ENCODE assay signal across 10 cellular contexts in the genomic region with DNA sequence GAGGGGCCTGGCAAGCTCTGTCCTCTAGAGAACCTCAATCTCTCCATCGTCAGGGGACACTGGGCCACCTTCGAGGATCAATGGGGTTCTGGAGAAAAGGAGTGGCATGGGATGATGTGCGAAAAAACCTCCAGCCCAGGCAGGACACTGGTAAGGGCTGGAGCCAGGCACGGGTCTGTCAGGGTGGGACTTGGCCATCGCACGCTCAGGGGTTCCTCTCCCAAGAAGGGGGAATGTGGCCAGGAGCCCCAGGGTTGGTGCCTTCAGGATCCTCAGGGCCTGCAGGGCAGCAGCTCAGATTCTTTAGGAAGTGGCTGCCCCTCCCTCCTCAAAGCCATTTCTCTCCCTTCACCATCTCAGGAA. TPM values are rescaled to one million over a fixed set of nuclear protein-coding genes. Genes with fewer than 3 reads are reported as not detected.
A peak's percentile ranks its signal among the peaks of the same experiment; 100 is the strongest.
DNase-seq lines count a peak whose midpoint lies in the region; ATAC-seq, FAIRE-seq and TF ChIP-seq lines count a peak whose summit lies in the region.
"Had no signal": no experiment of that assay in that cellular context is flagged by ENCODE, and none has a peak within 500 bp of the region (broad histone marks: within the 10 kb centered on the region; RNA-seq: fewer than 3 reads in every experiment).

No MANE protein-coding gene starts in this region.

- ATAC-seq in activated CD8-positive, alpha-beta T cell treated with anti-CD3 and anti-CD28 coated beads, Interleukin-2, amount 10 ng/mL, durations not matched to agents 7 days and 5 days = no peak
- no peak for ATAC-seq in GM19035 (IDR thresholded peaks at IDR 0.05; ENCODE audit: unreplicated experiment)
- no peak for ATAC-seq in HG02884 (IDR thresholded peaks at IDR 0.05; ENCODE audit: unreplicated experiment)
- ATAC-seq in HG02970 (IDR thresholded peaks at IDR 0.05; ENCODE audit: low FRiP score, unreplicated experiment) = no peak

- no peaks in the 10 kb centered on the region for H3K9me3 Mint-ChIP-seq in activated naive CD4-positive, alpha-beta T cell treated with anti-CD3 and anti-CD28 coated beads for 36 hours
- H3K9me3 Mint-ChIP-seq in activated CD8-positive, alpha-beta T cell treated with anti-CD3 and anti-CD28 coated beads, Interleukin-2, amount 10 ng/mL, durations not matched to agents 7 days and 5 days (ENCODE audit: insufficient read depth) = no peaks in the 10 kb centered on the region

- H3K27me3 Mint-ChIP-seq in activated naive CD4-positive, alpha-beta T cell treated with anti-CD3 and anti-CD28 coated beads for 36 hours (ENCODE audit: low read depth) = no peaks in the 10 kb centered on the region
- H3K27me3 Mint-ChIP-seq in activated CD8-positive, alpha-beta T cell treated with anti-CD3 and anti-CD28 coated beads, Interleukin-2, amount 10 ng/mL, durations not matched to agents 7 days and 5 days (ENCODE audit: low read depth) = no peaks in the 10 kb centered on the region

- H3K9me1 ChIP-seq in keratinocyte (ENCODE audit: control insufficient read depth, extremely low read depth, insufficient read depth, low read length) = peaks cover 3% of the 10 kb centered on the region

- WGBS in suprapubic skin = 77% methylated on average over 6 of the region's 6 CpGs

- H3K27ac Mint-ChIP-seq in activated naive CD4-positive, alpha-beta T cell treated with anti-CD3 and anti-CD28 coated beads for 36 hours = peak overlapping the region; percentile 90
- peak overlapping the region; percentile 70 for H3K27ac Mint-ChIP-seq in activated CD8-positive, alpha-beta T cell treated with anti-CD3 and anti-CD28 coated beads, Interleukin-2, amount 10 ng/mL, durations not matched to agents 7 days and 5 days

- no peaks in the 10 kb centered on the region for H3K36me3 Mint-ChIP-seq in activated naive CD4-positive, alpha-beta T cell treated with anti-CD3 and anti-CD28 coated beads for 36 hours (ENCODE audit: low read depth)
- H3K36me3 Mint-ChIP-seq in activated CD8-positive, alpha-beta T cell treated with anti-CD3 and anti-CD28 coated beads, Interleukin-2, amount 10 ng/mL, durations not matched to agents 7 days and 5 days (ENCODE audit: low read depth) = no peaks in the 10 kb centered on the region

- H3K9me3 ChIP-seq in keratinocyte (ENCODE audit: control insufficient read depth, low read depth, low read length) (no peaks in the 10 kb centered on the region), suprapubic skin (no peaks in the 10 kb centered on the region)
- H3K9me3 ChIP-seq: ovary had no signal

- no peak for FAIRE-seq in keratinocyte (lab: Jason Lieb, UNC)

- peaks cover 68% of the 10 kb centered on the region for H3K4me1 Mint-ChIP-seq in activated naive CD4-positive, alpha-beta T cell treated with anti-CD3 and anti-CD28 coated beads for 36 hours (ENCODE audit: low read depth)
- H3K4me1 Mint-ChIP-seq in activated CD8-positive, alpha-beta T cell treated with anti-CD3 and anti-CD28 coated beads, Interleukin-2, amount 10 ng/mL, durations not matched to agents 7 days and 5 days (ENCODE audit: low read depth) = peaks cover 59% of the 10 kb centered on the region

- no peak overlapping the region for H3K4me3 ChIP-seq in keratinocyte (ENCODE audit: control insufficient read depth in 2 of 3, extremely low read depth in 1 of 3, insufficient read depth in 2 of 3, low read depth in 1 of 3, low read length in 3 of 3)
- no peak overlapping the region for H3K4me3 ChIP-seq in suprapubic skin
- H3K4me3 ChIP-seq: ovary had no signal

- no peaks in the 10 kb centered on the region for H3K27me3 ChIP-seq in keratinocyte (ENCODE audit: control insufficient read depth, extremely low read depth, insufficient read depth, low read length)
- no peaks in the 10 kb centered on the region for H3K27me3 ChIP-seq in suprapubic skin
- H3K27me3 ChIP-seq: ovary had no signal

- dilution Hi-C loops in keratinocyte (cut with MboI; ENCODE audit: extremely low pct_ligation_motif_present, low sequenced_read_pairs) = no loop called here

- DNase-seq in activated naive CD4-positive, alpha-beta T cell treated with anti-CD3 and anti-CD28 coated beads for 36 hours = no peak
- DNase-seq in activated naive CD4-positive, alpha-beta T cell treated with anti-CD3 and anti-CD28 coated beads, Interleukin-2, amount 50 U/mL, for 16 hours = no peak
- no peak for DNase-seq in activated CD8-positive, alpha-beta T cell treated with anti-CD3 and anti-CD28 coated beads, Interleukin-2, amount 10 ng/mL, durations not matched to agents 7 days and 5 days
- no peak for DNase-seq in keratinocyte (ENCODE audit: low read depth, low spot score)
- DNase-seq in suprapubic skin (ENCODE audit: low spot score in 2 of 2) = peak in 1 of 2 donors; percentile 76
- DNase-seq: NCI-H446 treated with DMSO at 0.1 percent for 48 hours, ovary had no signal

- POLR2A ChIA-PET in activated CD8-positive, alpha-beta T cell treated with anti-CD3 and anti-CD28 coated beads, Interleukin-2, amount 10 ng/mL, durations not matched to agents 7 days and 5 days (lab: Charles Lee) = interaction anchor here (0.6 to 1.5 kb wide), 2 partner anchors 45 to 56 kb away, joined by 4 to 5 read pairs; a partner anchor contains a TSS

- CTCF ChIA-PET in activated naive CD4-positive, alpha-beta T cell treated with anti-CD3 and anti-CD28 coated beads for 36 hours (lab: Charles Lee) = interaction anchor here (0.6 kb wide), 2 partner anchors 581 to 746 kb away, joined by 3 read pairs; no protein-coding TSS in a partner anchor
- CTCF ChIA-PET in activated CD8-positive, alpha-beta T cell treated with anti-CD3 and anti-CD28 coated beads, Interleukin-2, amount 10 ng/mL, durations not matched to agents 7 days and 5 days (lab: Charles Lee) = interaction anchor here (0.6 to 1.9 kb wide), 3 partner anchors 58 to 766 kb away, joined by 3 to 5 read pairs (median 4); no protein-coding TSS in a partner anchor

- peak overlapping the region; percentile 82 for H3K27ac ChIP-seq in keratinocyte (ENCODE audit: control insufficient read depth, insufficient read depth, low read length)
- H3K27ac ChIP-seq in suprapubic skin = peak overlapping the region; percentile 48
- H3K27ac ChIP-seq: ovary had no signal

- H3K4me3 Mint-ChIP-seq in activated naive CD4-positive, alpha-beta T cell treated with anti-CD3 and anti-CD28 coated beads for 36 hours = peak overlapping the region; percentile 28
- H3K4me3 Mint-ChIP-seq in activated CD8-positive, alpha-beta T cell treated with anti-CD3 and anti-CD28 coated beads, Interleukin-2, amount 10 ng/mL, durations not matched to agents 7 days and 5 days = no peak overlapping the region

- TF ChIP-seq CTCF in keratinocyte (optimal IDR thresholded peaks at IDR 0.05 in 1 of 3, IDR thresholded peaks at IDR 0.05 in 1 of 3, conservative IDR thresholded peaks at IDR 0.05 in 1 of 3; ENCODE audit: extremely low read depth in 1 of 3, insufficient read depth in 2 of 3, low read length in 3 of 3) (no peak), suprapubic skin (IDR thresholded peaks at IDR 0.05) (no peak)

- intact Hi-C loops in activated naive CD4-positive, alpha-beta T cell treated with anti-CD3 and anti-CD28 coated beads for 36 hours (cut with micrococcal nuclease) = loop anchor here (2.0 to 5.0 kb wide), 4 partner anchors 172 to 547 kb away; no protein-coding TSS in a partner anchor

- peak overlapping the region; percentile 31 for H3K9ac ChIP-seq in keratinocyte (ENCODE audit: control insufficient read depth, extremely low read depth, insufficient read depth, low read length)

- H3K4me2 ChIP-seq in keratinocyte (ENCODE audit: control insufficient read depth, extremely low read depth, insufficient read depth, low read depth, low read length) = peak overlapping the region; percentile 37

- H3K4me1 ChIP-seq in keratinocyte (ENCODE audit: control insufficient read depth, extremely low read depth, insufficient read depth, low read length) (peaks cover 72% of the 10 kb centered on the region), suprapubic skin (peaks cover 53% of the 10 kb centered on the region)

- no peaks in the 10 kb centered on the region for H3K36me3 ChIP-seq in keratinocyte (ENCODE audit: control insufficient read depth in 2 of 2, extremely low read depth in 1 of 2, insufficient read depth in 2 of 2, low read length in 2 of 2)
- no peaks in the 10 kb centered on the region for H3K36me3 ChIP-seq in suprapubic skin
- H3K36me3 ChIP-seq: ovary had no signal

- no peak for TF ChIP-seq POLR2A in suprapubic skin (IDR thresholded peaks at IDR 0.05)

- H4K20me1 ChIP-seq in keratinocyte (ENCODE audit: control insufficient read depth, extremely low read depth, insufficient read depth, low read length) = no peaks in the 10 kb centered on the region

- peak overlapping the region; percentile 49 for H2AFZ ChIP-seq in keratinocyte (ENCODE audit: control insufficient read depth, low read length)

- H3K79me2 ChIP-seq in keratinocyte (ENCODE audit: control insufficient read depth, insufficient read depth, low read length) = no peaks in the 10 kb centered on the region

- TF ChIP-seq EP300 in suprapubic skin (IDR thresholded peaks at IDR 0.05) = no peak

RNA-seq across cellular contexts. Expression of a gene that starts 46.8 kb away (rescaled TPM):
- total RNA-seq in activated naive CD4-positive, alpha-beta T cell treated with anti-CD3 and anti-CD28 coated beads for 36 hours = 1 to 10 TPM; 1.3 to 1.6 TPM
- total RNA-seq in activated CD8-positive, alpha-beta T cell treated with anti-CD3 and anti-CD28 coated beads, Interleukin-2, amount 10 ng/mL, durations not matched to agents 7 days and 5 days = 1 to 10 TPM; 1.0 to 1.4 TPM
- 5.2 to 6.7 TPM (median 5.4 TPM) in 3 replicates for polyA plus RNA-seq in keratinocyte
- polyA plus RNA-seq in keratinocyte (2011; ENCODE audit: low read depth) = 2.6 TPM
- polyA plus RNA-seq in keratinocyte (2011; cell fraction: cytosol; rRNA removed) = 3.7 and 3.9 TPM in 2 replicates
- 10.8 and 14.7 TPM in 2 replicates for polyA plus RNA-seq in keratinocyte (2011; cell fraction: nucleus; rRNA removed)
- 1.8 and 5.1 TPM in 2 replicates for polyA plus RNA-seq in keratinocyte (2012; ENCODE audit: low replicate concordance)
- 5.0 to 10.9 TPM (median 6.7 TPM) in 3 replicates for polyA minus RNA-seq in keratinocyte
- polyA minus RNA-seq in keratinocyte (2011; cell fraction: cytosol; rRNA and poly(A)+ RNA removed) = 4.6 TPM
- polyA minus RNA-seq in keratinocyte (2011; cell fraction: nucleus; rRNA and poly(A)+ RNA removed) = 3.0 and 7.8 TPM in 2 replicates
- 10 to 100 TPM in 1 of 4 donors, 1 to 10 TPM in 3; 3.9 to 21.6 (median 9.1) TPM for total RNA-seq in suprapubic skin

RNA-seq across cellular contexts. Expression of a gene that starts 56.4 kb away (rescaled TPM):
- 100 to 1,000 TPM; 102 to 110 TPM for total RNA-seq in activated naive CD4-positive, alpha-beta T cell treated with anti-CD3 and anti-CD28 coated beads for 36 hours
- total RNA-seq in activated CD8-positive, alpha-beta T cell treated with anti-CD3 and anti-CD28 coated beads, Interleukin-2, amount 10 ng/mL, durations not matched to agents 7 days and 5 days = 10 to 100 TPM; 37.3 to 40.9 TPM
- polyA plus RNA-seq in keratinocyte = 20.4 to 32.7 TPM (median 24.1 TPM) in 3 replicates
- polyA plus RNA-seq in keratinocyte (2011; ENCODE audit: low read depth) = 34.5 TPM
- 20.3 and 23.5 TPM in 2 replicates for polyA plus RNA-seq in keratinocyte (2011; cell fraction: cytosol; rRNA removed)
- 65.4 and 67.8 TPM in 2 replicates for polyA plus RNA-seq in keratinocyte (2011; cell fraction: nucleus; rRNA removed)
- 24.4 and 59.1 TPM in 2 replicates for polyA plus RNA-seq in keratinocyte (2012; ENCODE audit: low replicate concordance)
- polyA minus RNA-seq in keratinocyte = 40.4 to 67.6 TPM (median 60.8 TPM) in 3 replicates
- 47.8 TPM for polyA minus RNA-seq in keratinocyte (2011; cell fraction: cytosol; rRNA and poly(A)+ RNA removed)
- polyA minus RNA-seq in keratinocyte (2011; cell fraction: nucleus; rRNA and poly(A)+ RNA removed) = 63.4 and 86.1 TPM in 2 replicates
- total RNA-seq in suprapubic skin = 100 to 1,000 TPM; 298 to 370 (median 337) TPM
